ENCODE assay signal across 9 cellular contexts in genomic region chr5:131068893-131069643, GRCh38.
DNase-seq lines count a peak whose midpoint lies in the region; ATAC-seq and TF ChIP-seq lines count a peak whose summit lies in the region.
"Had no signal": no experiment of that assay in that cellular context is flagged by ENCODE, and none has a peak within 500 bp of the region (broad histone marks: within the 10 kb centered on the region; RNA-seq: fewer than 3 reads in every experiment).

No MANE protein-coding gene starts in this region.

- POLR2A ChIA-PET in MCF 10A (lab: Yijun Ruan, JAX) = no interaction called here
- POLR2A ChIA-PET in naive thymus-derived CD4-positive, alpha-beta T cell (lab: Charles Lee) = interaction anchor here (0.6 to 1.5 kb wide), 4 partner anchors 16 to 342 kb away, joined by 3 to 4 read pairs (median 3); no protein-coding TSS in a partner anchor
- POLR2A ChIA-PET in Caco-2 (lab: Charles Lee) = no interaction called here

- H3K27ac ChIP-seq in breast epithelium (peak overlapping the region; percentile 7 to 36), upper lobe of right lung (no peak overlapping the region), mesendoderm (ENCODE audit: low read depth, low read length) (no peak overlapping the region)
- H3K27ac ChIP-seq in naive thymus-derived CD4-positive, alpha-beta T cell (ENCODE audit: low read depth, low read length) = peak overlapping the region; percentile 46
- H3K27ac ChIP-seq: right lobe of liver had no signal

- H3K4me1 ChIP-seq in breast epithelium (no peaks in the 10 kb centered on the region), upper lobe of right lung (no peaks in the 10 kb centered on the region), mesendoderm (ENCODE audit: control insufficient read depth, low read depth, low read length) (no peaks in the 10 kb centered on the region), Caco-2 (peaks cover 4% of the 10 kb centered on the region; the same call in 1 of the 2 replicates)
- H3K4me1 ChIP-seq in naive thymus-derived CD4-positive, alpha-beta T cell (ENCODE audit: control insufficient read depth in 2 of 2, insufficient read depth in 2 of 2, low read length in 2 of 2) = peaks cover 18 to 29% of the 10 kb centered on the region in 2 donors
- H3K4me1 ChIP-seq: right lobe of liver had no signal

- H4K8ac ChIP-seq in mesendoderm (ENCODE audit: low read depth, low read length) = no peak overlapping the region

- no peak for TF ChIP-seq POLR2A in breast epithelium (IDR thresholded peaks at IDR 0.05)

- H3K4me1 Mint-ChIP-seq in MCF 10A (ENCODE audit: insufficient read depth, unreplicated experiment) = peaks cover 9% of the 10 kb centered on the region
- H3K4me1 Mint-ChIP-seq in naive thymus-derived CD4-positive, alpha-beta T cell = peaks cover 28 to 68% (median 58%) of the 10 kb centered on the region in 7 donors
- no peaks in the 10 kb centered on the region for H3K4me1 Mint-ChIP-seq in Caco-2 (ENCODE audit: low read depth, unreplicated experiment)

- H3K23ac ChIP-seq in mesendoderm (ENCODE audit: low read length) = no peak overlapping the region

- no peak overlapping the region for H2AK5ac ChIP-seq in mesendoderm (ENCODE audit: low read length)

- H3K9ac ChIP-seq in mesendoderm (ENCODE audit: low read length) = no peak overlapping the region

- H3K4me3 ChIP-seq in breast epithelium (no peak overlapping the region), upper lobe of right lung (no peak overlapping the region), mesendoderm (ENCODE audit: low read length) (no peak overlapping the region), Caco-2 (ENCODE audit: low read depth, low read length) (no peak overlapping the region)
- peak overlapping the region; percentile 20 for H3K4me3 ChIP-seq in naive thymus-derived CD4-positive, alpha-beta T cell (ENCODE audit: low read length)
- H3K4me3 ChIP-seq: right lobe of liver had no signal

- no peak overlapping the region for H4K5ac ChIP-seq in mesendoderm (ENCODE audit: low read length)

- H3K9me3 Mint-ChIP-seq in MCF 10A (ENCODE audit: unreplicated experiment) (peaks cover 10% of the 10 kb centered on the region), Caco-2 (ENCODE audit: unreplicated experiment) (peaks cover 21% of the 10 kb centered on the region)
- peaks cover 8 to 31% (median 19%) of the 10 kb centered on the region in 11 donors for H3K9me3 Mint-ChIP-seq in naive thymus-derived CD4-positive, alpha-beta T cell

- WGBS in mesendoderm (ENCODE audit: extremely low coverage, insufficient coverage, low lambda C conversion rate) = no CpG with 5 or more reads among the region's 2 CpGs

- H3K9me3 ChIP-seq in breast epithelium (peaks cover 11 to 18% of the 10 kb centered on the region in 2 donors), upper lobe of right lung (peaks cover 9% of the 10 kb centered on the region), Caco-2 (peaks cover 9% of the 10 kb centered on the region; the same call in 1 of the 2 replicates)
- H3K9me3 ChIP-seq in naive thymus-derived CD4-positive, alpha-beta T cell (ENCODE audit: control insufficient read depth in 2 of 3, low read length in 3 of 3) = peaks cover 0 to 18% (median 0%) of the 10 kb centered on the region in 3 experiments
- H3K9me3 ChIP-seq: right lobe of liver had no signal

- intact Hi-C loops in breast epithelium (cut with DNase I; ENCODE audit: low total_unique reads) (no loop called here), MCF 10A (cut with micrococcal nuclease) (no loop called here), upper lobe of right lung (cut with DNase I) (no loop called here), Caco-2 (cut with micrococcal nuclease; ENCODE audit: unreplicated experiment) (no loop called here)
- intact Hi-C loops in naive thymus-derived CD4-positive, alpha-beta T cell (cut with micrococcal nuclease) = loop anchor here (1.0 to 2.0 kb wide), 5 partner anchors 8 to 1298 kb away; partner anchors contain the start of gene RAPGEF6 (in 1 of the 2)

- H3K18ac ChIP-seq in mesendoderm (ENCODE audit: low read length) = no peak overlapping the region

- H3K4me2 ChIP-seq in mesendoderm (ENCODE audit: low read length) = no peak overlapping the region

- no peaks in the 10 kb centered on the region for H3K79me1 ChIP-seq in mesendoderm (ENCODE audit: low read length)

- no peak overlapping the region for H3K27ac Mint-ChIP-seq in MCF 10A (ENCODE audit: low read depth, unreplicated experiment)
- peak overlapping the region; percentile 83 to 99 (median 92) for H3K27ac Mint-ChIP-seq in naive thymus-derived CD4-positive, alpha-beta T cell
- H3K27ac Mint-ChIP-seq in Caco-2 (ENCODE audit: unreplicated experiment) = no peak overlapping the region

- BruUV-seq in MCF 10A (replicated peaks; lab: Mats Ljungman, UMichigan) = no TSS peak
- BruUV-seq in Caco-2 (replicated peaks; lab: Mats Ljungman, UMichigan) = no TSS peak

- no peak overlapping the region for H3K4ac ChIP-seq in mesendoderm (ENCODE audit: low read depth, low read length)

- H3K27me3 Mint-ChIP-seq in MCF 10A (ENCODE audit: insufficient read depth, unreplicated experiment) (no peaks in the 10 kb centered on the region), Caco-2 (ENCODE audit: insufficient read depth, unreplicated experiment) (no peaks in the 10 kb centered on the region)
- H3K27me3 Mint-ChIP-seq in naive thymus-derived CD4-positive, alpha-beta T cell = no peaks in the 10 kb centered on the region

- ATAC-seq in HG03442 (IDR thresholded peaks at IDR 0.05; ENCODE audit: unreplicated experiment) = peak; percentile 98
- peak; percentile 99 for ATAC-seq in naive thymus-derived CD4-positive, alpha-beta T cell
- no peak for ATAC-seq in upper lobe of right lung

- DNase-seq in breast epithelium (ENCODE audit: low spot score in 2 of 2) (peak in 1 of 2 donors; percentile 41), MCF 10A (ENCODE audit: unreplicated experiment) (no peak), activated T-cell treated with anti-CD3 and anti-CD28 coated beads for 48 hours (ENCODE audit: low read depth) (peak; percentile 31), upper lobe of right lung (no peak), mesendoderm (no peak), Caco-2 (no peak)
- peak; percentile 8 to 81 (median 67) for DNase-seq in naive thymus-derived CD4-positive, alpha-beta T cell
- DNase-seq: right lobe of liver had no signal

- no peak overlapping the region for H2BK5ac ChIP-seq in mesendoderm (ENCODE audit: low read length)

- H3K36me3 ChIP-seq in breast epithelium (no peaks in the 10 kb centered on the region), upper lobe of right lung (no peaks in the 10 kb centered on the region), mesendoderm (ENCODE audit: control insufficient read depth, insufficient read depth, low read length) (no peaks in the 10 kb centered on the region), Caco-2 (ENCODE audit: control insufficient read depth, insufficient read depth, low read length) (no peaks in the 10 kb centered on the region)
- H3K36me3 ChIP-seq in naive thymus-derived CD4-positive, alpha-beta T cell (ENCODE audit: control insufficient read depth in 2 of 3, insufficient read depth in 3 of 3, low read length in 3 of 3) = no peaks in the 10 kb centered on the region
- H3K36me3 ChIP-seq: right lobe of liver had no signal

- H3K4me3 Mint-ChIP-seq in MCF 10A (ENCODE audit: unreplicated experiment) (no peak overlapping the region), Caco-2 (ENCODE audit: unreplicated experiment) (no peak overlapping the region)
- peak overlapping the region; percentile 1 to 83 (median 73) for H3K4me3 Mint-ChIP-seq in naive thymus-derived CD4-positive, alpha-beta T cell

- H3K36me3 Mint-ChIP-seq in MCF 10A (ENCODE audit: insufficient read depth, unreplicated experiment) (no peaks in the 10 kb centered on the region), Caco-2 (ENCODE audit: insufficient read depth, unreplicated experiment) (no peaks in the 10 kb centered on the region)
- peaks cover 7 to 37% (median 17%) of the 10 kb centered on the region in 5 donors for H3K36me3 Mint-ChIP-seq in naive thymus-derived CD4-positive, alpha-beta T cell

- CTCF ChIA-PET in MCF 10A (lab: Yijun Ruan, JAX) (interaction anchor here (0.8 to 1.2 kb wide), 3 partner anchors 16 to 1168 kb away, joined by 3 read pairs; no protein-coding TSS in a partner anchor), Caco-2 (lab: Charles Lee) (no interaction called here)
- CTCF ChIA-PET in naive thymus-derived CD4-positive, alpha-beta T cell (lab: Charles Lee) = interaction anchor here (0.9 kb wide), 1 partner anchor 198 kb away, joined by 6 read pairs; no protein-coding TSS in a partner anchor

- no peaks in the 10 kb centered on the region for H3K27me3 ChIP-seq in breast epithelium
- no peaks in the 10 kb centered on the region for H3K27me3 ChIP-seq in naive thymus-derived CD4-positive, alpha-beta T cell (ENCODE audit: control insufficient read depth in 2 of 2, insufficient read depth in 2 of 2, low read length in 2 of 2)
- no peaks in the 10 kb centered on the region for H3K27me3 ChIP-seq in upper lobe of right lung
- H3K27me3 ChIP-seq in mesendoderm (ENCODE audit: insufficient read depth, low read length, poor library complexity) = no peaks in the 10 kb centered on the region
- H3K27me3 ChIP-seq in Caco-2 (replicated peaks; ENCODE audit: control insufficient read depth, insufficient read depth, low read length) = no peaks in the 10 kb centered on the region
- H3K27me3 ChIP-seq: right lobe of liver had no signal

- TF ChIP-seq CTCF in breast epithelium (IDR thresholded peaks at IDR 0.05) = no peak
- TF ChIP-seq CTCF in MCF 10A (IDR thresholded peaks at IDR 0.05; ENCODE audit: unreplicated experiment) = no peak
- no peak for TF ChIP-seq CTCF in upper lobe of right lung (IDR thresholded peaks at IDR 0.05)
- TF ChIP-seq CTCF in Caco-2 (IDR thresholded peaks at IDR 0.05; ENCODE audit: insufficient read depth in 1 of 2, low read depth in 1 of 2, low read length in 1 of 2, severe bottlenecking in 1 of 2, unreplicated experiment in 1 of 2) = no peak

- H3K56ac ChIP-seq in mesendoderm (ENCODE audit: low read length) = no peak overlapping the region

- no peak overlapping the region for H2BK120ac ChIP-seq in mesendoderm (ENCODE audit: low read depth, low read length)

- no peaks in the 10 kb centered on the region for H3K79me2 ChIP-seq in mesendoderm (ENCODE audit: control insufficient read depth, insufficient read depth, low read length)

- no peak overlapping the region for H2BK15ac ChIP-seq in mesendoderm (replicated peaks; ENCODE audit: low read depth)

Comparison
In these comparisons a context has a peak if more than half of its experiments do, and no peak if none do; other contexts are left out.
1. DNase-seq: peak in activated T-cell treated with anti-CD3 and anti-CD28 coated beads for 48 hours (single experiment) and naive thymus-derived CD4-positive, alpha-beta T cell (9 of 9); none in MCF 10A (single experiment), upper lobe of right lung (single experiment), mesendoderm (single experiment) and Caco-2 (0 of 2).
2. H3K27ac ChIP-seq: peak in breast epithelium (2 of 2) and naive thymus-derived CD4-positive, alpha-beta T cell (single experiment); none in upper lobe of right lung (single experiment) and mesendoderm (single experiment).
3. H3K27ac Mint-ChIP-seq: peak in naive thymus-derived CD4-positive, alpha-beta T cell (9 of 9); none in MCF 10A (single experiment) and Caco-2 (single experiment).
4. H3K4me3 Mint-ChIP-seq: peak in naive thymus-derived CD4-positive, alpha-beta T cell (10 of 10); none in MCF 10A (single experiment) and Caco-2 (single experiment).
5. intact Hi-C loops: an anchor here in naive thymus-derived CD4-positive, alpha-beta T cell (1.0 to 2.0 kb wide); none called in breast epithelium, MCF 10A, upper lobe of right lung and Caco-2.